16 cellular contexts compared by ENCODE assay signal in the genomic region with DNA sequence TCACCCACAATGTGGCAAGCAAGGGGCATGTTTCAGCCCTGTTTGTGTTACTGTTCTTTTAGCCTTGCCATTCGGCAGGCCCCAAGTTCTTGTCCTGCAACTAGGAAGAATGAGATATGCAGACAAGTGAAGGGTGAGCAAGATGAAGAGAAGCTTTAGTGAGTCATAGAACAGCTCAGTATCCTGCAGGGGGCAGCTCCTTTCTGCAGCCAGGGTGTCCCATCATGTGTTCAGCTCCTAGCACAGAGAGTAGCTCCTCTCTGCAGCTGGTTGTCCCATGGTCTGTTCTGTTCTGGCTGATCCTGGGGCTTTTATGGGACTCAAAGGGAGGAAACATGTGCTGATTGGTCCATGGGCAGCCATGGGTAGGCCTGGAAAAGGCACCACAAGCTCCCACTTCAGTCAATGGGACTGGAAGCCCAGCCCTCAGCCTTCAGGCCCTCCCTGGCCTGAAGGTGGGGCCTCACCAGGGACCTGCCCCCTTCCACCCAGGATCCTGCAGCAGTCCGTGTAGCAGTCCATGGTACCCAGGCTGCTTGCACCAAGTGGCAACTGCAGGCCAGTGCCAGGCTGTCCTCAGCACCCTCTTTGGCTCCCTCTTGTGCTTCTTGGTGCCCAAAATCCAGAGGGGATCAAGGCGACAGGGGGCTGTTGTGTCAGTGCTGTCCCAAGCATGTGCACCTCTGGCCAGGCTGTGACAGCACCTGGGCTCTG.
DNase-seq lines count a peak whose midpoint lies in the region; ATAC-seq and TF ChIP-seq lines count a peak whose summit lies in the region.
"Had no signal": no experiment of that assay in that cellular context is flagged by ENCODE, and none has a peak within 500 bp of the region (broad histone marks: within the 10 kb centered on the region; RNA-seq: fewer than 3 reads in every experiment).

No MANE protein-coding gene starts in this region.

- H3K9me3 ChIP-seq in neural progenitor cell (ENCODE audit: low read depth) = no peaks in the 10 kb centered on the region
- H3K9me3 ChIP-seq in prostate gland = no peaks in the 10 kb centered on the region
- H3K9me3 ChIP-seq: sigmoid colon had no signal

- H3K79me2 ChIP-seq in neural progenitor cell (ENCODE audit: low read depth) = no peaks in the 10 kb centered on the region

- TF ChIP-seq EP300 in Ishikawa (IDR thresholded peaks at IDR 0.05; ENCODE audit: borderline replicate concordance) = no peak

- no peak for TF ChIP-seq POLR2A in prostate gland (IDR thresholded peaks at IDR 0.05)

- TF ChIP-seq CTCF in brain microvascular endothelial cell (IDR thresholded peaks at IDR 0.05; ENCODE audit: low read depth, low read length, missing control alignments) (peak; percentile 42), neural progenitor cell (IDR thresholded peaks at IDR 0.05) (peak; percentile 7), prostate gland (IDR thresholded peaks at IDR 0.05) (no peak)

- peak; percentile 49 for ATAC-seq in GM19351 (IDR thresholded peaks at IDR 0.05; ENCODE audit: unreplicated experiment)
- ATAC-seq in HG03378 (IDR thresholded peaks at IDR 0.05; ENCODE audit: unreplicated experiment) = no peak
- ATAC-seq: left colon had no signal

- H3K36me3 ChIP-seq in brain microvascular endothelial cell (replicated peaks) = no peaks in the 10 kb centered on the region
- H3K36me3 ChIP-seq in neural progenitor cell = no peaks in the 10 kb centered on the region
- no peaks in the 10 kb centered on the region for H3K36me3 ChIP-seq in prostate gland
- H3K36me3 ChIP-seq: sigmoid colon had no signal

- no peaks in the 10 kb centered on the region for H3K27me3 Mint-ChIP-seq in neural progenitor cell (ENCODE audit: insufficient read depth, low read depth)
- H3K27me3 Mint-ChIP-seq: naive B cell had no signal

- 0 out of 2 replicates have a peak, but pooled peaks have one; percentile 3 for TF ChIP-seq RAD21 in Ishikawa (IDR thresholded peaks at IDR 0.05; ENCODE audit: low read depth)

- H3K4me3 ChIP-seq in brain microvascular endothelial cell (ENCODE audit: low read depth, low read length) (no peak overlapping the region), neural progenitor cell (no peak overlapping the region), prostate gland (no peak overlapping the region)
- H3K4me3 ChIP-seq: sigmoid colon had no signal

- H3F3A ChIP-seq in neural progenitor cell (ENCODE audit: low read depth) = peaks cover 6% of the 10 kb centered on the region

- no peak overlapping the region for H3K4me2 ChIP-seq in neural progenitor cell

- H3K4me3 Mint-ChIP-seq in neural progenitor cell = no peak overlapping the region
- H3K4me3 Mint-ChIP-seq: activated naive CD4-positive, alpha-beta T cell treated with anti-CD3 and anti-CD28 coated beads for 36 hours; naive B cell had no signal

- no peaks in the 10 kb centered on the region for H4K20me1 ChIP-seq in neural progenitor cell (ENCODE audit: low read depth)

- H3K27ac ChIP-seq in brain microvascular endothelial cell = no peak overlapping the region
- no peak overlapping the region for H3K27ac ChIP-seq in neural progenitor cell
- no peak overlapping the region for H3K27ac ChIP-seq in prostate gland
- H3K27ac ChIP-seq: C4-2B, sigmoid colon had no signal

- peak; percentile 1 for DNase-seq in brain microvascular endothelial cell
- DNase-seq in neural progenitor cell (ENCODE audit: low spot score) = peak; percentile 11
- DNase-seq in activated CD4-positive, alpha-beta T cell treated with anti-CD3 and anti-CD28 coated beads, Interleukin-2, amount 50 U/mL, for 1 hour = no peak
- no peak for DNase-seq in prostate gland (ENCODE audit: low spot score)
- no peak for DNase-seq in NCI-H2227 treated with DMSO at 0.1 percent for 48 hours (lab: John Stamatoyannopoulos, UW)
- DNase-seq: activated naive CD4-positive, alpha-beta T cell treated with anti-CD3 and anti-CD28 coated beads for 36 hours; naive B cell; NCI-H1436; NCI-H524 treated with DMSO at 0.1 percent for 48 hours; substantia nigra had no signal

- H3K36me3 Mint-ChIP-seq in neural progenitor cell = peaks cover 5% of the 10 kb centered on the region
- H3K36me3 Mint-ChIP-seq: naive B cell had no signal

- peaks cover 10% of the 10 kb centered on the region for H3K9me3 Mint-ChIP-seq in neural progenitor cell

- H3K27me3 ChIP-seq in brain microvascular endothelial cell (replicated peaks) (no peaks in the 10 kb centered on the region), neural progenitor cell (no peaks in the 10 kb centered on the region), prostate gland (replicated peaks; ENCODE audit: insufficient read depth) (no peaks in the 10 kb centered on the region)
- H3K27me3 ChIP-seq: sigmoid colon had no signal

- peaks cover 12% of the 10 kb centered on the region for H3K4me1 ChIP-seq in neural progenitor cell
- no peaks in the 10 kb centered on the region for H3K4me1 ChIP-seq in prostate gland (replicated peaks)
- H3K4me1 ChIP-seq: sigmoid colon had no signal

- intact Hi-C loops in prostate gland (cut with DNase I) = no loop called here

- peaks cover 13% of the 10 kb centered on the region for H3K4me1 Mint-ChIP-seq in neural progenitor cell
- H3K4me1 Mint-ChIP-seq: naive B cell had no signal

- H3K9ac ChIP-seq in neural progenitor cell = no peak overlapping the region

- in situ Hi-C loops in brain microvascular endothelial cell (cut with HindIII; ENCODE audit: low pct_ligation_motif_present, low sequenced_read_pairs) = no loop called here

- H3K27ac Mint-ChIP-seq in neural progenitor cell = no peak overlapping the region
- H3K27ac Mint-ChIP-seq: activated naive CD4-positive, alpha-beta T cell treated with anti-CD3 and anti-CD28 coated beads for 36 hours; naive B cell had no signal

- no peak overlapping the region for H2AFZ ChIP-seq in neural progenitor cell (replicated peaks)

- WGBS in prostate gland = 93% methylated on average over 3 of the region's 3 CpGs

TF ChIP-seq in Ishikawa, 13 proteins besides CTCF, POLR2A, EP300 and RAD21:
- TF ChIP-seq, protein P1, sequence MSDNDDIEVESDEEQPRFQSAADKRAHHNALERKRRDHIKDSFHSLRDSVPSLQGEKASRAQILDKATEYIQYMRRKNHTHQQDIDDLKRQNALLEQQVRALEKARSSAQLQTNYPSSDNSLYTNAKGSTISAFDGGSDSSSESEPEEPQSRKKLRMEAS (IDR thresholded peaks at IDR 0.05) = no peak
- TF ChIP-seq FOXM1 (IDR thresholded peaks at IDR 0.05; ENCODE audit: borderline replicate concordance, low read depth) = no peak
- no peak for TF ChIP-seq TAF1 (IDR thresholded peaks at IDR 0.05; ENCODE audit: low read depth)
- no peak for TF ChIP-seq ZBTB7A (IDR thresholded peaks at IDR 0.05; ENCODE audit: low read depth)
- TF ChIP-seq, protein P2, sequence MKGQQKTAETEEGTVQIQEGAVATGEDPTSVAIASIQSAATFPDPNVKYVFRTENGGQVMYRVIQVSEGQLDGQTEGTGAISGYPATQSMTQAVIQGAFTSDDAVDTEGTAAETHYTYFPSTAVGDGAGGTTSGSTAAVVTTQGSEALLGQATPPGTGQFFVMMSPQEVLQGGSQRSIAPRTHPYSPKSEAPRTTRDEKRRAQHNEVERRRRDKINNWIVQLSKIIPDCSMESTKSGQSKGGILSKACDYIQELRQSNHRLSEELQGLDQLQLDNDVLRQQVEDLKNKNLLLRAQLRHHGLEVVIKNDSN (IDR thresholded peaks at IDR 0.05) = no peak
- TF ChIP-seq CEBPB (IDR thresholded peaks at IDR 0.05) = no peak
- TF ChIP-seq, protein P3, sequence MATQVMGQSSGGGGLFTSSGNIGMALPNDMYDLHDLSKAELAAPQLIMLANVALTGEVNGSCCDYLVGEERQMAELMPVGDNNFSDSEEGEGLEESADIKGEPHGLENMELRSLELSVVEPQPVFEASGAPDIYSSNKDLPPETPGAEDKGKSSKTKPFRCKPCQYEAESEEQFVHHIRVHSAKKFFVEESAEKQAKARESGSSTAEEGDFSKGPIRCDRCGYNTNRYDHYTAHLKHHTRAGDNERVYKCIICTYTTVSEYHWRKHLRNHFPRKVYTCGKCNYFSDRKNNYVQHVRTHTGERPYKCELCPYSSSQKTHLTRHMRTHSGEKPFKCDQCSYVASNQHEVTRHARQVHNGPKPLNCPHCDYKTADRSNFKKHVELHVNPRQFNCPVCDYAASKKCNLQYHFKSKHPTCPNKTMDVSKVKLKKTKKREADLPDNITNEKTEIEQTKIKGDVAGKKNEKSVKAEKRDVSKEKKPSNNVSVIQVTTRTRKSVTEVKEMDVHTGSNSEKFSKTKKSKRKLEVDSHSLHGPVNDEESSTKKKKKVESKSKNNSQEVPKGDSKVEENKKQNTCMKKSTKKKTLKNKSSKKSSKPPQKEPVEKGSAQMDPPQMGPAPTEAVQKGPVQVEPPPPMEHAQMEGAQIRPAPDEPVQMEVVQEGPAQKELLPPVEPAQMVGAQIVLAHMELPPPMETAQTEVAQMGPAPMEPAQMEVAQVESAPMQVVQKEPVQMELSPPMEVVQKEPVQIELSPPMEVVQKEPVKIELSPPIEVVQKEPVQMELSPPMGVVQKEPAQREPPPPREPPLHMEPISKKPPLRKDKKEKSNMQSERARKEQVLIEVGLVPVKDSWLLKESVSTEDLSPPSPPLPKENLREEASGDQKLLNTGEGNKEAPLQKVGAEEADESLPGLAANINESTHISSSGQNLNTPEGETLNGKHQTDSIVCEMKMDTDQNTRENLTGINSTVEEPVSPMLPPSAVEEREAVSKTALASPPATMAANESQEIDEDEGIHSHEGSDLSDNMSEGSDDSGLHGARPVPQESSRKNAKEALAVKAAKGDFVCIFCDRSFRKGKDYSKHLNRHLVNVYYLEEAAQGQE (IDR thresholded peaks at IDR 0.05; ENCODE audit: low read depth) = no peak
- TF ChIP-seq YY1 (IDR thresholded peaks at IDR 0.05; ENCODE audit: low read depth) = no peak
TF ChIP-seq in Ishikawa: peak in this region for 0.

Comparison
In these comparisons a context has a peak if more than half of its experiments do, and no peak if none do; other contexts are left out.
1. DNase-seq: peak in brain microvascular endothelial cell (single experiment) and neural progenitor cell (single experiment); none in activated CD4-positive, alpha-beta T cell treated with anti-CD3 and anti-CD28 coated beads, Interleukin-2, amount 50 U/mL, for 1 hour (single experiment), prostate gland (single experiment) and NCI-H2227 treated with DMSO at 0.1 percent for 48 hours (single experiment).
2. CTCF ChIP-seq: peak in brain microvascular endothelial cell (single experiment) and neural progenitor cell (single experiment); none in prostate gland (0 of 4).